In the genomic region with DNA sequence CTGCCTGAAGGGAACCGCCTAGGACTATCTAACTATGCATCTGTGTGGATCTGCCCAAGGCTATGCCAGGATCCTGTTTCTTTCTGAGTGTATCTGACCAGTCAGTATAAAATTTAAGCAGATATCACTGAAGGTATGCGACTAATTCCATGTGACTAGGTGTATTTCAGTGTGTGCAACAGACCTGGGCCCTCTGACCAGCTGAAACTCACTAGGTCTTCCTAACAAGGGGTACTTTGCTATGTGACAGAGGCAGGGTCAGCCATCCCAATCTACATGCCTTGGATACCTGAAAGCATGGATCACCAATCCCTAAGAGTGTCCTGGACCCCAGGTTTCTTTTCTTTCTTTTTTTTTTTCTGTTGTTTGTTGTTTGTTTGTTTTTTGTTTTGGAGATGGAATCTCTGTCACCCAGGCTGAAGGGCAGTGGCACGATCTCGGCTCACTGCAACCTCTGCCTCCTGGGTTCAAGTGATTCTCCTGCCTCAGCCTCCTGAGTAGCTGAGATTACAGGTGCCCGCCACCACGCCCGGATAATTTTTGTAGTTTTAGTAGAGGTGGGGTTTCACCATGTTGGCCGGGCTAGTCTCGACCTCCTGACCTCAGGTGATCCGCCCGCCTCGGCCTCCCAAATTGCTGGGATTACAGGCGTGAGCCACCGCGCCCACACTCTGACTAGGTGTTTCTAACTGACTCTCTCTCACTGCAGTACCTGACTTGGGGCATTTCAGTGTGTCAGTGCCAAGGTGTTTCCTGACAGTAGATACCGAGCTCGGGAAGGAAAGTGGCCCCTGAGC, we compare ENCODE assay signal across 12 cellular contexts.
"Had no signal": no experiment of that assay in that cellular context is flagged by ENCODE, and none has a peak within 500 bp of the region (broad histone marks: within the 10 kb centered on the region; RNA-seq: fewer than 3 reads in every experiment).

No MANE protein-coding gene starts in this region.

- H3K27ac Mint-ChIP-seq: activated CD4-positive, alpha-beta T cell treated with anti-CD3 and anti-CD28 coated beads, Interleukin-2, amount 10 ng/mL, durations not matched to agents 7 days and 5 days; activated naive CD8-positive, alpha-beta T cell treated with anti-CD3 and anti-CD28 coated beads, Interleukin-2, amount 50 U/mL, for 24 hours; T-helper 1 cell treated with Interleukin-12 subunit alpha and Interleukin-12 subunit beta and Interleukin-4 antibody, amounts not matched to agents 30 μg/mL and 1 μg/mL, for 36 hours; WTC11 had no signal

- H3K27ac ChIP-seq: epithelial cell of prostate, lower lobe of right lung, vagina had no signal

- H3K36me3 Mint-ChIP-seq: WTC11 had no signal

- H3K4me1 ChIP-seq: lower lobe of right lung, vagina had no signal

- H3K4me3 Mint-ChIP-seq: activated CD4-positive, alpha-beta T cell treated with anti-CD3 and anti-CD28 coated beads, Interleukin-2, amount 10 ng/mL, durations not matched to agents 7 days and 5 days; activated naive CD8-positive, alpha-beta T cell treated with anti-CD3 and anti-CD28 coated beads, Interleukin-2, amount 50 U/mL, for 24 hours; nephron; T-helper 1 cell treated with Interleukin-12 subunit alpha and Interleukin-12 subunit beta and Interleukin-4 antibody, amounts not matched to agents 30 μg/mL and 1 μg/mL, for 36 hours; WTC11 had no signal

- H3K27me3 ChIP-seq: vagina had no signal

- H3K36me3 ChIP-seq: lower lobe of right lung, vagina had no signal

- H3K9me3 ChIP-seq: lower lobe of right lung, mucosa of descending colon, vagina had no signal

- DNase-seq: activated CD4-positive, alpha-beta T cell treated with anti-CD3 and anti-CD28 coated beads, Interleukin-2, amount 10 ng/mL, durations not matched to agents 7 days and 5 days; activated naive CD8-positive, alpha-beta T cell treated with anti-CD3 and anti-CD28 coated beads, Interleukin-2, amount 50 U/mL, for 24 hours; activated T-cell treated with anti-CD3 and anti-CD28 coated beads, Interleukin-2, amount 50 U/mL, for 1 hour; effector memory CD4-positive, alpha-beta T cell; lower lobe of right lung; stimulated activated CD8-positive, alpha-beta memory T cell treated with anti-CD3 and anti-CD28 coated beads, Interleukin-4, amount 100 ng/mL, for 48 hours had no signal

- H3K4me3 ChIP-seq: lower lobe of right lung, mucosa of descending colon, vagina had no signal

- H3K27me3 Mint-ChIP-seq: activated CD4-positive, alpha-beta T cell treated with anti-CD3 and anti-CD28 coated beads, Interleukin-2, amount 10 ng/mL, durations not matched to agents 7 days and 5 days; activated naive CD8-positive, alpha-beta T cell treated with anti-CD3 and anti-CD28 coated beads, Interleukin-2, amount 50 U/mL, for 24 hours had no signal

- H3K9me3 Mint-ChIP-seq: activated CD4-positive, alpha-beta T cell treated with anti-CD3 and anti-CD28 coated beads, Interleukin-2, amount 10 ng/mL, durations not matched to agents 7 days and 5 days; activated naive CD8-positive, alpha-beta T cell treated with anti-CD3 and anti-CD28 coated beads, Interleukin-2, amount 50 U/mL, for 24 hours; nephron; T-helper 1 cell treated with Interleukin-12 subunit alpha and Interleukin-12 subunit beta and Interleukin-4 antibody, amounts not matched to agents 30 μg/mL and 1 μg/mL, for 36 hours; WTC11 had no signal
